In genomic region chrX:9885150-9885549, GRCh38 we compare ENCODE assay signal across 8 cellular contexts.
DNase-seq lines count a peak whose midpoint lies in the region; ATAC-seq and TF ChIP-seq lines count a peak whose summit lies in the region.

No MANE protein-coding gene starts in this region.

- no peak overlapping the region for H3K27ac Mint-ChIP-seq in activated CD4-positive, alpha-beta T cell treated with anti-CD3 and anti-CD28 coated beads, Interleukin-2, amount 10 ng/mL, durations not matched to agents 24 days and 14 days
- H3K27ac Mint-ChIP-seq in stimulated activated effector memory CD8-positive, alpha-beta T cell treated with anti-CD3 and anti-CD28 coated beads, Interleukin-12 subunit alpha, Interleukin-12 subunit beta, amount 100 ng/mL, for 72 hours: no peak overlapping the region

- TF ChIP-seq CTCF in HCT116 (IDR thresholded peaks at IDR 0.05 in 2 of 3, conservative IDR thresholded peaks at IDR 0.05 in 1 of 3; ENCODE audit: borderline replicate concordance in 1 of 3, insufficient read depth in 1 of 3, low read depth in 2 of 3, low read length in 2 of 3): peak; percentile 60 to 78 (median 63)

- no peaks in the 10 kb centered on the region for H3K9me3 Mint-ChIP-seq in activated CD4-positive, alpha-beta T cell treated with anti-CD3 and anti-CD28 coated beads, Interleukin-2, amount 10 ng/mL, durations not matched to agents 24 days and 14 days
- no peaks in the 10 kb centered on the region for H3K9me3 Mint-ChIP-seq in stimulated activated effector memory CD8-positive, alpha-beta T cell treated with anti-CD3 and anti-CD28 coated beads, Interleukin-12 subunit alpha, Interleukin-12 subunit beta, amount 100 ng/mL, for 72 hours

- CTCF ChIA-PET in HCT116 (lab: Charles Lee): no interaction called here

- no peak overlapping the region for H3K4me2 ChIP-seq in HCT116 (ENCODE audit: low read length)

- intact Hi-C loops in HCT116 (cut with micrococcal nuclease): loop anchor here (2.0 to 10.0 kb wide), 3 partner anchors 110 to 1140 kb away; no protein-coding TSS in a partner anchor
- intact Hi-C loops in activated CD4-positive, alpha-beta T cell treated with anti-CD3 and anti-CD28 coated beads, Interleukin-2, amount 10 ng/mL, durations not matched to agents 24 days and 14 days (cut with micrococcal nuclease): loop anchor here (1.0 to 5.0 kb wide), 2 partner anchors 107 to 234 kb away; no protein-coding TSS in a partner anchor

- POLR2A ChIA-PET in HCT116 (lab: Charles Lee): no interaction called here

- H3K36me3 Mint-ChIP-seq in activated CD4-positive, alpha-beta T cell treated with anti-CD3 and anti-CD28 coated beads, Interleukin-2, amount 10 ng/mL, durations not matched to agents 24 days and 14 days (ENCODE audit: low read depth): no peaks in the 10 kb centered on the region
- no peaks in the 10 kb centered on the region for H3K36me3 Mint-ChIP-seq in stimulated activated effector memory CD8-positive, alpha-beta T cell treated with anti-CD3 and anti-CD28 coated beads, Interleukin-12 subunit alpha, Interleukin-12 subunit beta, amount 100 ng/mL, for 72 hours

- H3K27me3 Mint-ChIP-seq in activated CD4-positive, alpha-beta T cell treated with anti-CD3 and anti-CD28 coated beads, Interleukin-2, amount 10 ng/mL, durations not matched to agents 24 days and 14 days: peaks cover 12% of the 10 kb centered on the region

- no peak overlapping the region for H3K27ac ChIP-seq in HCT116 (ENCODE audit: low read depth, low read length)

- ATAC-seq in HCT116: peak; percentile 90
- ATAC-seq in stimulated activated effector memory CD8-positive, alpha-beta T cell treated with anti-CD3 and anti-CD28 coated beads, Interleukin-12 subunit alpha, Interleukin-12 subunit beta, amount 100 ng/mL, for 72 hours: peak; percentile 84

- H2AFZ ChIP-seq in HCT116 (ENCODE audit: low read depth, low read length, poor library complexity, severe bottlenecking): no peak overlapping the region

- no peaks in the 10 kb centered on the region for H3K27me3 ChIP-seq in HCT116 (ENCODE audit: insufficient read depth, low read length)

- RAD21 ChIA-PET in HCT116 (lab: Charles Lee; ENCODE audit: low non-redundant PET in 1 of 2, low total read pairs in 2 of 2, uncharacterized antibody in 2 of 2, unreplicated experiment in 2 of 2): no interaction called here

- H3K36me3 ChIP-seq in HCT116 (ENCODE audit: control insufficient read depth in 1 of 2, insufficient read depth in 2 of 2, low read length in 2 of 2): no peaks in the 10 kb centered on the region

- H3K4me3 ChIP-seq in HCT116 (replicated peaks in 1 of 2; ENCODE audit: low read depth in 1 of 2, low read length in 2 of 2): no peak overlapping the region

- no peaks in the 10 kb centered on the region for H3K9me2 ChIP-seq in HCT116 (ENCODE audit: insufficient read depth)

- peak; percentile 67 for TF ChIP-seq RAD21 in HCT116 (IDR thresholded peaks at IDR 0.05; ENCODE audit: low read depth)

- BruUV-seq in HCT116 (replicated peaks; lab: Mats Ljungman, UMichigan): no TSS peak

- H3K4me1 ChIP-seq in HCT116 (ENCODE audit: control insufficient read depth in 1 of 2, insufficient read depth in 2 of 2, low read length in 2 of 2): no peaks in the 10 kb centered on the region

- no peak overlapping the region for H3K9ac ChIP-seq in HCT116 (ENCODE audit: low read length)

- no peaks in the 10 kb centered on the region for H3K79me2 ChIP-seq in HCT116 (ENCODE audit: insufficient read depth, low read length)

- H3K4me3 Mint-ChIP-seq in activated CD4-positive, alpha-beta T cell treated with anti-CD3 and anti-CD28 coated beads, Interleukin-2, amount 10 ng/mL, durations not matched to agents 24 days and 14 days: no peak overlapping the region
- no peak overlapping the region for H3K4me3 Mint-ChIP-seq in stimulated activated effector memory CD8-positive, alpha-beta T cell treated with anti-CD3 and anti-CD28 coated beads, Interleukin-12 subunit alpha, Interleukin-12 subunit beta, amount 100 ng/mL, for 72 hours

- peak; percentile 92 for DNase-seq in ELF-1 (ENCODE audit: low read depth, low spot score)
- DNase-seq in HCT116 (ENCODE audit: low read depth, low spot score): peak; percentile 16
- peak; percentile 51 for DNase-seq in NCI-H2107 treated with DMSO at 0.1 percent for 48 hours (lab: John Stamatoyannopoulos, UW; ENCODE audit: unreplicated experiment)
- DNase-seq in activated CD4-positive, alpha-beta T cell treated with anti-CD3 and anti-CD28 coated beads, Interleukin-2, amount 10 ng/mL, durations not matched to agents 24 days and 14 days: peak; percentile 79
- DNase-seq in ecto neural progenitor cell (ENCODE audit: low spot score): peak; percentile 62
- DNase-seq in midbrain (lab: John Stamatoyannopoulos, UW): peak; percentile 77
- peak; percentile 19 to 68 for DNase-seq in stimulated activated effector memory CD8-positive, alpha-beta T cell treated with anti-CD3 and anti-CD28 coated beads, Interleukin-12 subunit alpha, Interleukin-12 subunit beta, amount 100 ng/mL, for 72 hours (ENCODE audit: low spot score in 2 of 2)
- DNase-seq in NCI-H1048 (lab: John Stamatoyannopoulos, UW): no peak

- no peaks in the 10 kb centered on the region for H3K4me1 Mint-ChIP-seq in activated CD4-positive, alpha-beta T cell treated with anti-CD3 and anti-CD28 coated beads, Interleukin-2, amount 10 ng/mL, durations not matched to agents 24 days and 14 days
- no peaks in the 10 kb centered on the region for H3K4me1 Mint-ChIP-seq in stimulated activated effector memory CD8-positive, alpha-beta T cell treated with anti-CD3 and anti-CD28 coated beads, Interleukin-12 subunit alpha, Interleukin-12 subunit beta, amount 100 ng/mL, for 72 hours

- no peaks in the 10 kb centered on the region for H4K20me1 ChIP-seq in HCT116 (ENCODE audit: insufficient read depth)

- TF ChIP-seq POLR2A in HCT116 (IDR thresholded peaks at IDR 0.05; ENCODE audit: borderline replicate concordance, extremely low read depth, insufficient read depth, insufficient read length): no peak

- no peaks in the 10 kb centered on the region for H3K9me3 ChIP-seq in HCT116 (ENCODE audit: control insufficient read depth in 1 of 2, insufficient read depth in 1 of 2, low read depth in 1 of 2, low read length in 2 of 2)

TF ChIP-seq in HCT116, 20 proteins besides CTCF, POLR2A, EP300 and RAD21 (continues in another document):
- TF ChIP-seq CEBPB (IDR thresholded peaks at IDR 0.05; ENCODE audit: low read depth) (no peak), SP1 (IDR thresholded peaks at IDR 0.05; ENCODE audit: low read depth) (no peak), SRF (IDR thresholded peaks at IDR 0.05; ENCODE audit: low read depth) (no peak), REST (IDR thresholded peaks at IDR 0.05; ENCODE audit: low read depth) (no peak), CBX3 (IDR thresholded peaks at IDR 0.05; ENCODE audit: low read depth) (no peak), EZH2 (IDR thresholded peaks at IDR 0.05) (no peak), EGR1 (IDR thresholded peaks at IDR 0.05; ENCODE audit: low read depth) (no peak), FOSL1 (IDR thresholded peaks at IDR 0.05; ENCODE audit: low read depth) (no peak), ELF1 (IDR thresholded peaks at IDR 0.05; ENCODE audit: borderline replicate concordance, low read depth) (no peak), ATF3 (IDR thresholded peaks at IDR 0.05) (no peak), TCF7L2 (IDR thresholded peaks at IDR 0.05; ENCODE audit: borderline replicate concordance, extremely low read depth, insufficient read depth, insufficient read length) (no peak), JUND (IDR thresholded peaks at IDR 0.05) (no peak), MAX (IDR thresholded peaks at IDR 0.05) (no peak), POLR2AphosphoS5 (IDR thresholded peaks at IDR 0.05; ENCODE audit: low read depth, low read length) (no peak)
